In genomic region chr2:88016086-88016947, GRCh38 we compare ENCODE assay signal across 1 cellular context.
A peak's percentile ranks its signal among the peaks of the same experiment; 100 is the strongest.
TF ChIP-seq lines count a peak whose summit lies in the region.

Gene RNU2-63P (minus strand): TSS chr2:88016547.

TF ChIP-seq in HepG2, 621 proteins besides CTCF, POLR2A, EP300 and RAD21 (continued from another document and continues in another):
- TF ChIP-seq ZBTB14 (CRISPR knock-in tag; IDR thresholded peaks at IDR 0.05) = peak; percentile 43; the same call in 1 of the 2 replicates
- peak; percentile 49; the same call in 1 of the 2 replicates for TF ChIP-seq TP53 (CRISPR knock-in tag; conservative IDR thresholded peaks at IDR 0.05)
- TF ChIP-seq FOXA1 (IDR thresholded peaks at IDR 0.05) = no peak
- TF ChIP-seq FOXA1 (CRISPR knock-in tag; IDR thresholded peaks at IDR 0.05) = peak; percentile 45; the same call in 1 of the 2 replicates
- TF ChIP-seq, protein P1, sequence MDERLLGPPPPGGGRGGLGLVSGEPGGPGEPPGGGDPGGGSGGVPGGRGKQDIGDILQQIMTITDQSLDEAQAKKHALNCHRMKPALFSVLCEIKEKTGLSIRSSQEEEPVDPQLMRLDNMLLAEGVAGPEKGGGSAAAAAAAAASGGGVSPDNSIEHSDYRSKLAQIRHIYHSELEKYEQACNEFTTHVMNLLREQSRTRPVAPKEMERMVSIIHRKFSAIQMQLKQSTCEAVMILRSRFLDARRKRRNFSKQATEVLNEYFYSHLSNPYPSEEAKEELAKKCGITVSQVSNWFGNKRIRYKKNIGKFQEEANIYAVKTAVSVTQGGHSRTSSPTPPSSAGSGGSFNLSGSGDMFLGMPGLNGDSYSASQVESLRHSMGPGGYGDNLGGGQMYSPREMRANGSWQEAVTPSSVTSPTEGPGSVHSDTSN (CRISPR knock-in tag; IDR thresholded peaks at IDR 0.05) = no peak
- TF ChIP-seq SKIL (CRISPR knock-in tag; IDR thresholded peaks at IDR 0.05; ENCODE audit: borderline replicate concordance) = 0 out of 2 replicates have a peak, but pooled peaks have one; percentile 28
- no peak for TF ChIP-seq PLRG1 (conservative IDR thresholded peaks at IDR 0.05)
- TF ChIP-seq, protein P2, sequence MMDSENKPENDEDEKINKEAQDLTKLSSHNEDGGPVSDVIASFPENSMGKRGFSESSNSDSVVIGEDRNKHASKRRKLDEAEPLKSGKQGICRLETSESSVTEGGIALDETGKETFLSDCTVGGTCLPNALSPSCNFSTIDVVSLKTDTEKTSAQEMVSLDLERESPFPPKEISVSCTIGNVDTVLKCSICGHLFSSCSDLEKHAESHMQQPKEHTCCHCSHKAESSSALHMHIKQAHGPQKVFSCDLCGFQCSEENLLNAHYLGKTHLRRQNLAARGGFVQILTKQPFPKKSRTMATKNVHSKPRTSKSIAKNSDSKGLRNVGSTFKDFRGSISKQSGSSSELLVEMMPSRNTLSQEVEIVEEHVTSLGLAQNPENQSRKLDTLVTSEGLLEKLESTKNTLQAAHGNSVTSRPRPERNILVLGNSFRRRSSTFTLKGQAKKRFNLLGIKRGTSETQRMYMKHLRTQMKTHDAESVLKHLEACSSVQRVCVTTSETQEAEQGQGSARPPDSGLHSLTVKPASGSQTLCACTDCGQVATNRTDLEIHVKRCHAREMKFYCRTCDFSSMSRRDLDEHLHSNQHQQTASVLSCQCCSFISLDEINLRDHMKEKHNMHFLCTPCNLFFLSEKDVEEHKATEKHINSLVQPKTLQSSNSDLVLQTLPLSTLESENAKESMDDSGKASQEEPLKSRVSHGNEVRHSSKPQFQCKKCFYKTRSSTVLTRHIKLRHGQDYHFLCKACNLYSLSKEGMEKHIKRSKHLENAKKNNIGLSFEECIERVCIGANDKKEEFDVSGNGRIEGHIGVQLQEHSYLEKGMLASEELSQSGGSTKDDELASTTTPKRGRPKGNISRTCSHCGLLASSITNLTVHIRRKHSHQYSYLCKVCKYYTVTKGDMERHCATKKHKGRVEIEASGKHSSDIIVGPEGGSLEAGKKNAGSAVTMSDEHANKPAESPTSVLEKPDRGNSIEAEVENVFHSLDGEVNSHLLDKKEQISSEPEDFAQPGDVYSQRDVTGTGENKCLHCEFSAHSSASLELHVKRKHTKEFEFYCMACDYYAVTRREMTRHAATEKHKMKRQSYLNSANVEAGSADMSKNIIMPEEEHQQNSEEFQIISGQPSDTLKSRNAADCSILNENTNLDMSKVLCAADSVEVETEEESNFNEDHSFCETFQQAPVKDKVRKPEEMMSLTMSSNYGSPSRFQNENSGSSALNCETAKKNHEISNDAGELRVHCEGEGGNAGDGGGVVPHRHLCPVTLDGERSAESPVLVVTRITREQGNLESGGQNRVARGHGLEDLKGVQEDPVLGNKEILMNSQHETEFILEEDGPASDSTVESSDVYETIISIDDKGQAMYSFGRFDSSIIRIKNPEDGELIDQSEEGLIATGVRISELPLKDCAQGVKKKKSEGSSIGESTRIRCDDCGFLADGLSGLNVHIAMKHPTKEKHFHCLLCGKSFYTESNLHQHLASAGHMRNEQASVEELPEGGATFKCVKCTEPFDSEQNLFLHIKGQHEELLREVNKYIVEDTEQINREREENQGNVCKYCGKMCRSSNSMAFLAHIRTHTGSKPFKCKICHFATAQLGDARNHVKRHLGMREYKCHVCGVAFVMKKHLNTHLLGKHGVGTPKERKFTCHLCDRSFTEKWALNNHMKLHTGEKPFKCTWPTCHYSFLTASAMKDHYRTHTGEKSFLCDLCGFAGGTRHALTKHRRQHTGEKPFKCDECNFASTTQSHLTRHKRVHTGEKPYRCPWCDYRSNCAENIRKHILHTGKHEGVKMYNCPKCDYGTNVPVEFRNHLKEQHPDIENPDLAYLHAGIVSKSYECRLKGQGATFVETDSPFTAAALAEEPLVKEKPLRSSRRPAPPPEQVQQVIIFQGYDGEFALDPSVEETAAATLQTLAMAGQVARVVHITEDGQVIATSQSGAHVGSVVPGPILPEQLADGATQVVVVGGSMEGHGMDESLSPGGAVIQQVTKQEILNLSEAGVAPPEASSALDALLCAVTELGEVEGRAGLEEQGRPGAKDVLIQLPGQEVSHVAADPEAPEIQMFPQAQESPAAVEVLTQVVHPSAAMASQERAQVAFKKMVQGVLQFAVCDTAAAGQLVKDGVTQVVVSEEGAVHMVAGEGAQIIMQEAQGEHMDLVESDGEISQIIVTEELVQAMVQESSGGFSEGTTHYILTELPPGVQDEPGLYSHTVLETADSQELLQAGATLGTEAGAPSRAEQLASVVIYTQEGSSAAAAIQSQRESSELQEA (CRISPR knock-in tag; IDR thresholded peaks at IDR 0.05; ENCODE audit: not compliant biosample characterization) = peak; percentile 62
- TF ChIP-seq ATM (IDR thresholded peaks at IDR 0.05; ENCODE audit: borderline replicate concordance) = no peak
- TF ChIP-seq IKZF1 (IDR thresholded peaks at IDR 0.05) = no peak
- peak; percentile 1; the same call in 1 of the 2 replicates for TF ChIP-seq HDAC1 (CRISPR knock-in tag; IDR thresholded peaks at IDR 0.05)
- TF ChIP-seq ZBTB7B (CRISPR knock-in tag; IDR thresholded peaks at IDR 0.05) = peak; percentile 68
- TF ChIP-seq IRF9 (CRISPR knock-in tag; IDR thresholded peaks at IDR 0.05; ENCODE audit: borderline replicate concordance) = no peak
- TF ChIP-seq ZNF317 (CRISPR knock-in tag; IDR thresholded peaks at IDR 0.05) = peak; percentile 52
- peak; percentile 100 for TF ChIP-seq CBX1 (IDR thresholded peaks at IDR 0.05; ENCODE audit: low read depth)
- TF ChIP-seq SMAD3 (CRISPR knock-in tag; IDR thresholded peaks at IDR 0.05) = peak; percentile 88
- TF ChIP-seq, protein P3, sequence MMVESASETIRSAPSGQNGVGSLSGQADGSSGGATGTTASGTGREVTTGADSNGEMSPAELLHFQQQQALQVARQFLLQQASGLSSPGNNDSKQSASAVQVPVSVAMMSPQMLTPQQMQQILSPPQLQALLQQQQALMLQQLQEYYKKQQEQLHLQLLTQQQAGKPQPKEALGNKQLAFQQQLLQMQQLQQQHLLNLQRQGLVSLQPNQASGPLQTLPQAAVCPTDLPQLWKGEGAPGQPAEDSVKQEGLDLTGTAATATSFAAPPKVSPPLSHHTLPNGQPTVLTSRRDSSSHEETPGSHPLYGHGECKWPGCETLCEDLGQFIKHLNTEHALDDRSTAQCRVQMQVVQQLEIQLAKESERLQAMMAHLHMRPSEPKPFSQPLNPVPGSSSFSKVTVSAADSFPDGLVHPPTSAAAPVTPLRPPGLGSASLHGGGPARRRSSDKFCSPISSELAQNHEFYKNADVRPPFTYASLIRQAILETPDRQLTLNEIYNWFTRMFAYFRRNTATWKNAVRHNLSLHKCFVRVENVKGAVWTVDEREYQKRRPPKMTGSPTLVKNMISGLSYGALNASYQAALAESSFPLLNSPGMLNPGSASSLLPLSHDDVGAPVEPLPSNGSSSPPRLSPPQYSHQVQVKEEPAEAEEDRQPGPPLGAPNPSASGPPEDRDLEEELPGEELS (CRISPR knock-in tag; IDR thresholded peaks at IDR 0.05) = peak; percentile 11; the same call in 1 of the 2 replicates
- peak; percentile 72; the same call in 1 of the 2 replicates for TF ChIP-seq HDAC6 (IDR thresholded peaks at IDR 0.05; ENCODE audit: low read depth, low read length)
- TF ChIP-seq, protein P4, sequence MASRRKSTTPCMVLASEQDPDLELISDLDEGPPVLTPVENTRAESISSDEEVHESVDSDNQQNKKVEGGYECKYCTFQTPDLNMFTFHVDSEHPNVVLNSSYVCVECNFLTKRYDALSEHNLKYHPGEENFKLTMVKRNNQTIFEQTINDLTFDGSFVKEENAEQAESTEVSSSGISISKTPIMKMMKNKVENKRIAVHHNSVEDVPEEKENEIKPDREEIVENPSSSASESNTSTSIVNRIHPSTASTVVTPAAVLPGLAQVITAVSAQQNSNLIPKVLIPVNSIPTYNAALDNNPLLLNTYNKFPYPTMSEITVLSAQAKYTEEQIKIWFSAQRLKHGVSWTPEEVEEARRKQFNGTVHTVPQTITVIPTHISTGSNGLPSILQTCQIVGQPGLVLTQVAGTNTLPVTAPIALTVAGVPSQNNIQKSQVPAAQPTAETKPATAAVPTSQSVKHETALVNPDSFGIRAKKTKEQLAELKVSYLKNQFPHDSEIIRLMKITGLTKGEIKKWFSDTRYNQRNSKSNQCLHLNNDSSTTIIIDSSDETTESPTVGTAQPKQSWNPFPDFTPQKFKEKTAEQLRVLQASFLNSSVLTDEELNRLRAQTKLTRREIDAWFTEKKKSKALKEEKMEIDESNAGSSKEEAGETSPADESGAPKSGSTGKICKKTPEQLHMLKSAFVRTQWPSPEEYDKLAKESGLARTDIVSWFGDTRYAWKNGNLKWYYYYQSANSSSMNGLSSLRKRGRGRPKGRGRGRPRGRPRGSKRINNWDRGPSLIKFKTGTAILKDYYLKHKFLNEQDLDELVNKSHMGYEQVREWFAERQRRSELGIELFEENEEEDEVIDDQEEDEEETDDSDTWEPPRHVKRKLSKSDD (CRISPR knock-in tag; IDR thresholded peaks at IDR 0.05; ENCODE audit: low read depth) = peak; percentile 55; the same call in 1 of the 2 replicates
- no peak for TF ChIP-seq HMGA1 (CRISPR knock-in tag; conservative IDR thresholded peaks at IDR 0.05)
- TF ChIP-seq MIXL1 (CRISPR knock-in tag; IDR thresholded peaks at IDR 0.05) = peak; percentile 87
- 0 out of 2 replicates have a peak, but pooled peaks have one; percentile 23 for TF ChIP-seq ZNF446 (CRISPR knock-in tag; IDR thresholded peaks at IDR 0.05)
- no peak for TF ChIP-seq SMARCC2 (IDR thresholded peaks at IDR 0.05)
- TF ChIP-seq POGZ (CRISPR knock-in tag; IDR thresholded peaks at IDR 0.05) = peak; percentile 69; the same call in 1 of the 2 replicates
- peak; percentile 28; the same call in 1 of the 2 replicates for TF ChIP-seq NFYC (CRISPR knock-in tag; IDR thresholded peaks at IDR 0.05)
- peak; percentile 76; the same call in 1 of the 2 replicates for TF ChIP-seq ZNF607 (CRISPR knock-in tag; IDR thresholded peaks at IDR 0.05; ENCODE audit: borderline replicate concordance)
- TF ChIP-seq ZNF510 (CRISPR knock-in tag; IDR thresholded peaks at IDR 0.05; ENCODE audit: low read depth) = no peak; the same call in 1 of the 2 replicates
- peak; percentile 44 for TF ChIP-seq TBL1XR1 (IDR thresholded peaks at IDR 0.05; ENCODE audit: borderline replicate concordance, low read length, partially characterized antibody)
- peak; percentile 81 for TF ChIP-seq ZNF331 (CRISPR knock-in tag; IDR thresholded peaks at IDR 0.05)
- TF ChIP-seq JARID2 (CRISPR knock-in tag; IDR thresholded peaks at IDR 0.05; ENCODE audit: insufficient replicate concordance) = peak; percentile 8
- TF ChIP-seq HNRNPUL1 (IDR thresholded peaks at IDR 0.05; ENCODE audit: low read depth, low read length) = 0 out of 2 replicates have a peak, but pooled peaks have one; percentile 30
- 0 out of 2 replicates have a peak, but pooled peaks have one; percentile 32 for TF ChIP-seq THAP9 (CRISPR knock-in tag; IDR thresholded peaks at IDR 0.05; ENCODE audit: borderline replicate concordance)
- no peak for TF ChIP-seq GPN1 (CRISPR knock-in tag; IDR thresholded peaks at IDR 0.05; ENCODE audit: borderline replicate concordance)
